ENCODE assay signal across 8 cellular contexts in the genomic region with DNA sequence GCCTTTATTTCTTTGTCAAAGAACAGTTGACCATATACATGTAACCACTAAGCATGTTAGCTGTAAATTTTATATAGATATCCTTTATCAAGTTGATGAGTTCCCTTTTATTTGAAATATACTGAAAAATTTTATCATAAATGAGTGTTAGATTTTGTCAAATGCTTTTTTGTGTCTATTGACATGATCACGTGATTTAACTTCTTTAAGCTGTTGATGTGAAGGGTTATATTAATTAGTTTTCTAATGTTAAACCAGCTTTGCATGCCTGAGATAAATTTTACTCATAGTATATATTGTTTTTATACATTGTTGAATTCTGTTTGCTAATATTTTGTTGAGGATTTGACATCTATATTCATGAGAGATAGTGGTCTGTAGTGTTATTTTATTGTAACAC.
"Had no signal": no experiment of that assay in that cellular context is flagged by ENCODE, and none has a peak within 500 bp of the region (broad histone marks: within the 10 kb centered on the region; RNA-seq: fewer than 3 reads in every experiment).

No MANE protein-coding gene starts in this region.

- H3K4me3 ChIP-seq: GM12878 had no signal

- FAIRE-seq: G401.6, GM12878, GM12891, GM12892, GM18507, GM19239 had no signal

- ATAC-seq: GM12878 had no signal

- DNase-seq: GDM1, GF-D8 had no signal
